In the genomic region with DNA sequence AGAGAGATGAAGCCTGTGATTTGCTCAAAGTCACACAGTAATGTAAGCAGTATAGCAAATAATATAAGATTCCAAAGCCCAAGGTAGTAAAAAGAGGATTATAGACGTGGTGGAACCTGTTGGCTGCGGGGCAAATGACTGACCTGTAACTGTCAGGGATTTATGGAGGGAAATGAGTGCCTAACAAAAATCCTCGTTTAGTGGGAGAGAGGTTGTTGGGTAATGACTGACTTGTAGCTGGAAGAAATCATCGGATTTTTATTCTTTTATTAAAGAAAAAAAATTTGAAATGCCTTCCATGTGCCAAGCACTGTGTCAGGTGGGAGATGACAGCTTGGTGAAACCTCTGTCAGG, we compare ENCODE assay signal across 2 cellular contexts.
TF ChIP-seq lines count a peak whose summit lies in the region.

No MANE protein-coding gene starts in this region.

TF ChIP-seq in SK-N-SH, 30 proteins besides CTCF, POLR2A, EP300 and RAD21:
- TF ChIP-seq TEAD4 (IDR thresholded peaks at IDR 0.05; ENCODE audit: borderline replicate concordance, insufficient read depth) (no peak), EZH2phosphoT487 (IDR thresholded peaks at IDR 0.05; ENCODE audit: borderline replicate concordance, low read depth) (no peak), CHD2 (IDR thresholded peaks at IDR 0.05; ENCODE audit: low read length, partially characterized antibody) (no peak), TAF1 (IDR thresholded peaks at IDR 0.05; ENCODE audit: borderline replicate concordance, low read depth, low read length) (no peak), MXI1 (IDR thresholded peaks at IDR 0.05; ENCODE audit: low read depth, low read length) (no peak), FOXM1 (IDR thresholded peaks at IDR 0.05; ENCODE audit: low read depth) (no peak), SMC3 (IDR thresholded peaks at IDR 0.05; ENCODE audit: low read depth, low read length) (no peak), NFIC (IDR thresholded peaks at IDR 0.05; ENCODE audit: borderline replicate concordance) (no peak), YY1 (IDR thresholded peaks at IDR 0.05; ENCODE audit: low read depth) (no peak), RCOR1 (IDR thresholded peaks at IDR 0.05; ENCODE audit: low read length) (no peak), MAX (IDR thresholded peaks at IDR 0.05; ENCODE audit: low read depth) (no peak), MEF2A (IDR thresholded peaks at IDR 0.05; ENCODE audit: borderline replicate concordance, low read depth) (no peak), POLR2AphosphoS5 (IDR thresholded peaks at IDR 0.05; ENCODE audit: low read depth, low read length) (no peak), GABPA (IDR thresholded peaks at IDR 0.05; ENCODE audit: low read depth) (no peak)
- TF ChIP-seq, protein P1, sequence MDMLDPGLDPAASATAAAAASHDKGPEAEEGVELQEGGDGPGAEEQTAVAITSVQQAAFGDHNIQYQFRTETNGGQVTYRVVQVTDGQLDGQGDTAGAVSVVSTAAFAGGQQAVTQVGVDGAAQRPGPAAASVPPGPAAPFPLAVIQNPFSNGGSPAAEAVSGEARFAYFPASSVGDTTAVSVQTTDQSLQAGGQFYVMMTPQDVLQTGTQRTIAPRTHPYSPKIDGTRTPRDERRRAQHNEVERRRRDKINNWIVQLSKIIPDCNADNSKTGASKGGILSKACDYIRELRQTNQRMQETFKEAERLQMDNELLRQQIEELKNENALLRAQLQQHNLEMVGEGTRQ (IDR thresholded peaks at IDR 0.05; ENCODE audit: borderline replicate concordance, low read depth, low read length): no peak
- TF ChIP-seq, protein P2, sequence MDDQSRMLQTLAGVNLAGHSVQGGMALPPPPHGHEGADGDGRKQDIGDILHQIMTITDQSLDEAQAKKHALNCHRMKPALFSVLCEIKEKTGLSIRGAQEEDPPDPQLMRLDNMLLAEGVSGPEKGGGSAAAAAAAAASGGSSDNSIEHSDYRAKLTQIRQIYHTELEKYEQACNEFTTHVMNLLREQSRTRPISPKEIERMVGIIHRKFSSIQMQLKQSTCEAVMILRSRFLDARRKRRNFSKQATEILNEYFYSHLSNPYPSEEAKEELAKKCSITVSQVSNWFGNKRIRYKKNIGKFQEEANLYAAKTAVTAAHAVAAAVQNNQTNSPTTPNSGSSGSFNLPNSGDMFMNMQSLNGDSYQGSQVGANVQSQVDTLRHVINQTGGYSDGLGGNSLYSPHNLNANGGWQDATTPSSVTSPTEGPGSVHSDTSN (IDR thresholded peaks at IDR 0.05): no peak
- TF ChIP-seq, protein P3, sequence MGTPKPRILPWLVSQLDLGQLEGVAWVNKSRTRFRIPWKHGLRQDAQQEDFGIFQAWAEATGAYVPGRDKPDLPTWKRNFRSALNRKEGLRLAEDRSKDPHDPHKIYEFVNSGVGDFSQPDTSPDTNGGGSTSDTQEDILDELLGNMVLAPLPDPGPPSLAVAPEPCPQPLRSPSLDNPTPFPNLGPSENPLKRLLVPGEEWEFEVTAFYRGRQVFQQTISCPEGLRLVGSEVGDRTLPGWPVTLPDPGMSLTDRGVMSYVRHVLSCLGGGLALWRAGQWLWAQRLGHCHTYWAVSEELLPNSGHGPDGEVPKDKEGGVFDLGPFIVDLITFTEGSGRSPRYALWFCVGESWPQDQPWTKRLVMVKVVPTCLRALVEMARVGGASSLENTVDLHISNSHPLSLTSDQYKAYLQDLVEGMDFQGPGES (IDR thresholded peaks at IDR 0.05; ENCODE audit: low read depth, low read length): no peak
- TF ChIP-seq, protein P4, sequence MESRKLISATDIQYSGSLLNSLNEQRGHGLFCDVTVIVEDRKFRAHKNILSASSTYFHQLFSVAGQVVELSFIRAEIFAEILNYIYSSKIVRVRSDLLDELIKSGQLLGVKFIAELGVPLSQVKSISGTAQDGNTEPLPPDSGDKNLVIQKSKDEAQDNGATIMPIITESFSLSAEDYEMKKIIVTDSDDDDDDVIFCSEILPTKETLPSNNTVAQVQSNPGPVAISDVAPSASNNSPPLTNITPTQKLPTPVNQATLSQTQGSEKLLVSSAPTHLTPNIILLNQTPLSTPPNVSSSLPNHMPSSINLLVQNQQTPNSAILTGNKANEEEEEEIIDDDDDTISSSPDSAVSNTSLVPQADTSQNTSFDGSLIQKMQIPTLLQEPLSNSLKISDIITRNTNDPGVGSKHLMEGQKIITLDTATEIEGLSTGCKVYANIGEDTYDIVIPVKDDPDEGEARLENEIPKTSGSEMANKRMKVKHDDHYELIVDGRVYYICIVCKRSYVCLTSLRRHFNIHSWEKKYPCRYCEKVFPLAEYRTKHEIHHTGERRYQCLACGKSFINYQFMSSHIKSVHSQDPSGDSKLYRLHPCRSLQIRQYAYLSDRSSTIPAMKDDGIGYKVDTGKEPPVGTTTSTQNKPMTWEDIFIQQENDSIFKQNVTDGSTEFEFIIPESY (IDR thresholded peaks at IDR 0.05; ENCODE audit: borderline replicate concordance, low read depth): no peak

TF ChIP-seq in SK-N-SH treated with all-trans-retinoic acid at 6 μM for 48 hours, 23 proteins besides CTCF, POLR2A, EP300 and RAD21:
- no peak for TF ChIP-seq ISL1 (CRISPR knock-in tag; IDR thresholded peaks at IDR 0.05)
- TF ChIP-seq POU6F1 (CRISPR knock-in tag; IDR thresholded peaks at IDR 0.05; ENCODE audit: borderline replicate concordance, low read depth): no peak
- no peak for TF ChIP-seq ZNF565 (CRISPR knock-in tag; conservative IDR thresholded peaks at IDR 0.05; ENCODE audit: low read depth)
- TF ChIP-seq ZC3H10 (CRISPR knock-in tag; IDR thresholded peaks at IDR 0.05): no peak
- no peak for TF ChIP-seq BACH2 (CRISPR knock-in tag; IDR thresholded peaks at IDR 0.05; ENCODE audit: borderline replicate concordance)
- no peak for TF ChIP-seq ESRRG (CRISPR knock-in tag; IDR thresholded peaks at IDR 0.05)
- no peak for TF ChIP-seq ZFP30 (CRISPR knock-in tag; IDR thresholded peaks at IDR 0.05)
- TF ChIP-seq RARB (CRISPR knock-in tag; IDR thresholded peaks at IDR 0.05): no peak
- TF ChIP-seq GLIS3 (CRISPR knock-in tag; IDR thresholded peaks at IDR 0.05): no peak
